1 cellular context compared by ENCODE assay signal in the genomic region with DNA sequence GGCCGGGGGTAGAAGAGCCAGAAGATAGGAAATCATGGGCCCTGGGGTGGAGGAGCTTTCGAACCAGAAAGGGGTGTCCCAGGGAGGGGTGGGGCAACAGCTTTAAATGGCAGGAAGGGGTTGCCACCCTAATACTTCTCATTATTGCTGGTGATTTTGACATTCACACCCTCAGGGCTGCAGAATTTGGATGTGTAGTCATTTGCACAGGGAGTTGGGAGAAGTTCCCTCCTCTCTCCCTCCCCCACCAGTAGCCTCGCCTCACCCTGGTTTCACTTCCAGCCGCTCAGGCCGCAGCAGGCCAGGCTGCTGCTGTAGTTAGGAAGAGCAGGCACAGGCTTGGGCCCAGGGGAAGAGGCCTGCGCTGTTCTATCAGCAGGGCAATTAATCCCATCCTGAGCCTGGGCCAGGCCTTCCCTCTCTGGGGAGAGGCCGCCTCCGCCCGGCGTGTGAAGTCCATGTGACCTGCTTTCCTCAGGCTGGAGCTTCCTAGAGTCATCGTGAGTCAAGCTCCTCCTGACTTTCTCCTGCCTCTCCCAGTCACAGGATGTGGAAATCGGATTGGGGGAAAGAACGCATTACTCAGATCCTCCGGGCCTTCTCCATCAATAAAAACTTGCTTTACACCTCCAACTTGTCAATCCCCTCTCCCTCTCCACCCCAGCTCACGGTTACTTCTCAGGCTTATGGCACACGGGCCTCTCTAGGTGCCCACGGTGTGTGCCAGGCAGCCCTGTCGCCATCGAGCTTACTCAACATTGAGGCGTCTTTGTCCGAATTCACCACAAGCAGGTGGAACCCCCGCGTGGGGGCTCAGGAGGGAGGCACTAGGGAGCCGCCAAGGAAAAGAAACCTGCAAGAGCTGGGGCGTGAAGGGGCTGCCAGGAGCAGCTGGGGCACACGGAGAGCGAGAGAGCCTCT.
TF ChIP-seq lines count a peak whose summit lies in the region.

No MANE protein-coding gene starts in this region.

TF ChIP-seq in GM23338, 12 proteins besides CTCF, POLR2A, EP300 and RAD21 (continued from another document):
- TF ChIP-seq, protein P1, sequence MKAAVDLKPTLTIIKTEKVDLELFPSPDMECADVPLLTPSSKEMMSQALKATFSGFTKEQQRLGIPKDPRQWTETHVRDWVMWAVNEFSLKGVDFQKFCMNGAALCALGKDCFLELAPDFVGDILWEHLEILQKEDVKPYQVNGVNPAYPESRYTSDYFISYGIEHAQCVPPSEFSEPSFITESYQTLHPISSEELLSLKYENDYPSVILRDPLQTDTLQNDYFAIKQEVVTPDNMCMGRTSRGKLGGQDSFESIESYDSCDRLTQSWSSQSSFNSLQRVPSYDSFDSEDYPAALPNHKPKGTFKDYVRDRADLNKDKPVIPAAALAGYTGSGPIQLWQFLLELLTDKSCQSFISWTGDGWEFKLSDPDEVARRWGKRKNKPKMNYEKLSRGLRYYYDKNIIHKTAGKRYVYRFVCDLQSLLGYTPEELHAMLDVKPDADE (IDR thresholded peaks at IDR 0.05): no peak
- TF ChIP-seq CREB1 (CRISPR knock-in tag; IDR thresholded peaks at IDR 0.05; ENCODE audit: low read depth) (no peak), EZH2 (IDR thresholded peaks at IDR 0.05; ENCODE audit: low read depth, unreplicated experiment) (no peak)
TF ChIP-seq in GM23338: peak in this region for 0.
